8 cellular contexts compared by ENCODE assay signal in genomic region chr4:110106946-110107325, GRCh38.
A peak's percentile ranks its signal among the peaks of the same experiment; 100 is the strongest.
DNase-seq lines count a peak whose midpoint lies in the region; ATAC-seq lines count a peak whose summit lies in the region.

No MANE protein-coding gene starts in this region.

- H3K9ac ChIP-seq in adipocyte (ENCODE audit: low read length) = peak overlapping the region; percentile 27

- H3K4me1 ChIP-seq in adipocyte (ENCODE audit: control insufficient read depth, insufficient read depth, low read length) (peaks cover 32% of the 10 kb centered on the region), mesodermal cell (ENCODE audit: control insufficient read depth, insufficient read depth, low read length, poor library complexity, severe bottlenecking) (peaks cover 6% of the 10 kb centered on the region), SJCRH30 (no peaks in the 10 kb centered on the region)

- DNase-seq in adipocyte (ENCODE audit: low read depth) (peak; percentile 74), SJCRH30 (no peak), MG63 (no peak), epidermal melanocyte (ENCODE audit: insufficient read length, low spot score) (no peak), iPS-NIHi7 (ENCODE audit: extremely low spot score) (no peak)

- WGBS in mesodermal cell (ENCODE audit: insufficient coverage in 2 of 2), 2 experiments = no CpG with 5 or more reads among the region's 1 CpG

- ATAC-seq in GM18867 (IDR thresholded peaks at IDR 0.05; ENCODE audit: unreplicated experiment) (peak; percentile 77), HG02884 (IDR thresholded peaks at IDR 0.05; ENCODE audit: unreplicated experiment) (peak; percentile 71)

- H3K9me3 ChIP-seq in adipocyte (ENCODE audit: control insufficient read depth, low read length) = no peaks in the 10 kb centered on the region
- no peaks in the 10 kb centered on the region for H3K9me3 ChIP-seq in mesodermal cell (ENCODE audit: control insufficient read depth, low read length)
- no peaks in the 10 kb centered on the region for H3K9me3 ChIP-seq in SJCRH30 (replicated peaks)
- no peaks in the 10 kb centered on the region for H3K9me3 ChIP-seq in MG63

- H3K27me3 ChIP-seq in adipocyte (replicated peaks; ENCODE audit: control insufficient read depth, insufficient read depth, low read length) = no peaks in the 10 kb centered on the region
- no peaks in the 10 kb centered on the region for H3K27me3 ChIP-seq in SJCRH30
- H3K27me3 ChIP-seq in MG63 = no peaks in the 10 kb centered on the region

- H3K4me3 ChIP-seq in adipocyte (ENCODE audit: low read length) = peak overlapping the region; percentile 46
- no peak overlapping the region for H3K4me3 ChIP-seq in mesodermal cell (ENCODE audit: extremely low read depth, insufficient read depth, low read length, poor library complexity, severe bottlenecking)
- no peak overlapping the region for H3K4me3 ChIP-seq in SJCRH30
- no peak overlapping the region for H3K4me3 ChIP-seq in MG63

- peak overlapping the region; percentile 58 for H3K27ac ChIP-seq in mesodermal cell (ENCODE audit: low read depth, low read length, severe bottlenecking)
- no peak overlapping the region for H3K27ac ChIP-seq in SJCRH30

- H3K36me3 ChIP-seq in adipocyte (ENCODE audit: control insufficient read depth, insufficient read depth, low read length, severe bottlenecking) (peaks cover 29% of the 10 kb centered on the region), mesodermal cell (ENCODE audit: control insufficient read depth, insufficient read depth, low read length) (peaks cover 23% of the 10 kb centered on the region), SJCRH30 (0 out of 2 replicates have a peak, but pooled peaks cover 3% of the 10 kb centered on the region), MG63 (no peaks in the 10 kb centered on the region; the same call in 1 of the 2 replicates)
